Comparison of ENCODE assay signal across 19 cellular contexts in the genomic region with DNA sequence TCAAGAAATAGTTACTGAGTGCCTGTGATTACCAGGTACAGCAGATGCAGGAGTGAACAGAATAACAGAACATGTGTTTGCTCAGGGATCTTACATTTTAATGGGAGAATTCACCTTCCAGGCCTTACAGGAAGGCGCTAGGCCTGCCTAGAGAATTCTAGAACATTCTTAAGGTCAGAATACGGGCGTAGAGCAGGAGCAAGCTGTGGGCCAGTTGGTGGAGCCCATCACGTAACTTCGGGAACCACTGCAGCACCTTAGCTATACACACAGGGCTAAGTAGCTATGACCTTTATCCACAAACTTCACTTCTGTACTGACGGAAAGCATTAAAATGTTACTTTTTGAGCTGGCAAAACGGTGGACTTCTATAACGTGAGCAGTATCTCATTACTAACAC. TPM values are rescaled to one million over a fixed set of nuclear protein-coding genes. Genes with fewer than 3 reads are reported as not detected.
A peak's percentile ranks its signal among the peaks of the same experiment; 100 is the strongest.
DNase-seq lines count a peak whose midpoint lies in the region; ATAC-seq and TF ChIP-seq lines count a peak whose summit lies in the region.
"Had no signal": no experiment of that assay in that cellular context is flagged by ENCODE, and none has a peak within 500 bp of the region (broad histone marks: within the 10 kb centered on the region; RNA-seq: fewer than 3 reads in every experiment).

No MANE protein-coding gene starts in this region.

- H3K9me2 ChIP-seq in PC-9 (ENCODE audit: insufficient read depth) (no peaks in the 10 kb centered on the region), GM23248 (ENCODE audit: insufficient read depth) (no peaks in the 10 kb centered on the region)

- in situ Hi-C loops in GM23248 (cut with MboI): loop anchor here (10.0 kb wide), 2 partner anchors 429 to 629 kb away; no protein-coding TSS in a partner anchor

- no peak overlapping the region for H3K4me3 ChIP-seq in PC-9
- H3K4me3 ChIP-seq in osteoblast (ENCODE audit: insufficient read depth, low read length): no peak overlapping the region
- no peak overlapping the region for H3K4me3 ChIP-seq in GM23248

- CTCF ChIA-PET in PC-9 (lab: Charles Lee): no interaction called here

- H3K27me3 ChIP-seq in PC-9 (ENCODE audit: insufficient read depth, low read depth) (no peaks in the 10 kb centered on the region), osteoblast (ENCODE audit: insufficient read depth, low read length) (no peaks in the 10 kb centered on the region), GM23248 (replicated peaks; ENCODE audit: insufficient read depth) (no peaks in the 10 kb centered on the region)

- BruUV-seq in PC-9 (replicated peaks; lab: Mats Ljungman, UMichigan): no TSS peak

- H4K20me1 ChIP-seq in PC-9 (ENCODE audit: insufficient read depth) (no peaks in the 10 kb centered on the region), osteoblast (ENCODE audit: insufficient read depth, low read length) (no peaks in the 10 kb centered on the region), GM23248 (ENCODE audit: insufficient read depth) (no peaks in the 10 kb centered on the region)

- no peaks in the 10 kb centered on the region for H3K9me3 ChIP-seq in PC-9 (ENCODE audit: insufficient read depth, low read depth)
- no peaks in the 10 kb centered on the region for H3K9me3 ChIP-seq in osteoblast (ENCODE audit: low read depth, low read length)
- H3K9me3 ChIP-seq in GM23248 (ENCODE audit: low read depth): no peaks in the 10 kb centered on the region
- H3K9me3 ChIP-seq: Caco-2 had no signal

- no peaks in the 10 kb centered on the region for H3K36me3 ChIP-seq in PC-9 (ENCODE audit: low read depth)
- H3K36me3 ChIP-seq in osteoblast (ENCODE audit: insufficient read depth, low read length): no peaks in the 10 kb centered on the region
- no peaks in the 10 kb centered on the region for H3K36me3 ChIP-seq in GM23248 (ENCODE audit: low read depth)

- H3K36me3 Mint-ChIP-seq in memory B cell: no peaks in the 10 kb centered on the region

- H3K4me1 ChIP-seq in PC-9 (replicated peaks; ENCODE audit: insufficient read depth) (peaks cover 36% of the 10 kb centered on the region), osteoblast (ENCODE audit: insufficient read depth, low read length) (peaks cover 7% of the 10 kb centered on the region), GM23248 (ENCODE audit: insufficient read depth) (no peaks in the 10 kb centered on the region; the same call in 1 of the 2 replicates)
- H3K4me1 ChIP-seq: Caco-2 had no signal

- intact Hi-C loops in PC-9 (cut with micrococcal nuclease; ENCODE audit: unreplicated experiment): loop anchor here (1.0 to 2.0 kb wide), 4 partner anchors 123 to 535 kb away; partner anchors contain the start of gene PLCL2

- H2AFZ ChIP-seq in PC-9 (no peak overlapping the region), osteoblast (ENCODE audit: low read length) (no peak overlapping the region), GM23248 (no peak overlapping the region)

- no peak overlapping the region for H3K9ac ChIP-seq in GM23248

- POLR2A ChIA-PET in PC-9 (lab: Charles Lee; ENCODE audit: unreplicated experiment): interaction anchor here (0.7 kb wide), 1 partner anchor 497 kb away, joined by 3 read pairs; no protein-coding TSS in a partner anchor

- H3K27ac ChIP-seq in PC-9 (0 out of 2 replicates have a peak overlapping the region, but pooled peaks have one; percentile 12), osteoblast (ENCODE audit: low read depth, low read length) (no peak overlapping the region), GM23248 (no peak overlapping the region)
- H3K27ac ChIP-seq: C4-2B had no signal

- 97% methylated on average over 8 of the region's 8 CpGs for WGBS in GM23248 (ENCODE audit: low coverage in 1 of 2, low lambda C conversion rate in 2 of 2, missing lambda C conversion rate in 2 of 2), 2 experiments

- ATAC-seq in memory B cell (ENCODE audit: low read depth) (no peak), GM21360 (IDR thresholded peaks at IDR 0.05; ENCODE audit: unreplicated experiment) (no peak)

- peak overlapping the region; percentile 38 for H3K27ac Mint-ChIP-seq in memory B cell
- H3K27ac Mint-ChIP-seq: CD4-positive, alpha-beta T cell had no signal

- H3K27me3 Mint-ChIP-seq in memory B cell: peaks cover 2% of the 10 kb centered on the region
- H3K27me3 Mint-ChIP-seq: CD4-positive, alpha-beta T cell had no signal

- no peak for DNase-seq in PC-9
- no peak for DNase-seq in memory B cell (ENCODE audit: low spot score in 2 of 2)
- no peak for DNase-seq in osteoblast (ENCODE audit: insufficient read length, low spot score, missing footprints)
- DNase-seq in GM23248: no peak
- DNase-seq in DMS153 (lab: John Stamatoyannopoulos, UW): no peak
- no peak for DNase-seq in activated T-cell treated with anti-CD3 and anti-CD28 coated beads, Interleukin-2, amount 50 U/mL, for 1 hour
- DNase-seq: ACHN; AML-193; Caco-2; CD4-positive, alpha-beta T cell; DMS79; GDM1; HCEC 1CT had no signal

- no peaks in the 10 kb centered on the region for H3K79me2 ChIP-seq in PC-9 (ENCODE audit: low read depth)
- no peaks in the 10 kb centered on the region for H3K79me2 ChIP-seq in osteoblast (ENCODE audit: insufficient read depth, low read length)
- no peaks in the 10 kb centered on the region for H3K79me2 ChIP-seq in GM23248 (ENCODE audit: insufficient read depth)

- H3F3A ChIP-seq in PC-9 (ENCODE audit: insufficient read depth, low read depth): peaks cover 16% of the 10 kb centered on the region; the same call in 1 of the 2 replicates
- no peaks in the 10 kb centered on the region for H3F3A ChIP-seq in GM23248 (ENCODE audit: insufficient read depth)

- H3K4me3 Mint-ChIP-seq in memory B cell: no peak overlapping the region
- H3K4me3 Mint-ChIP-seq: CD4-positive, alpha-beta T cell had no signal

- H3K4me2 ChIP-seq in PC-9 (peak overlapping the region; percentile 54), osteoblast (ENCODE audit: insufficient read depth, low read length) (peak overlapping the region; percentile 19), GM23248 (ENCODE audit: unreplicated experiment) (no peak overlapping the region)

- TF ChIP-seq CTCF in PC-9 (conservative IDR thresholded peaks at IDR 0.05): no peak
- TF ChIP-seq CTCF in osteoblast (IDR thresholded peaks at IDR 0.05; ENCODE audit: extremely low read depth, low read depth, low read length): no peak

- no peaks in the 10 kb centered on the region for H3K9me3 Mint-ChIP-seq in memory B cell
- H3K9me3 Mint-ChIP-seq: CD4-positive, alpha-beta T cell had no signal

- H3K4me1 Mint-ChIP-seq in memory B cell: peaks cover 7% of the 10 kb centered on the region

RNA-seq across cellular contexts. Expression of gene DAZL, which starts 0.7 kb away (rescaled TPM):
- total RNA-seq in PC-9 (2021) (not detected in 2 replicates), osteoblast (not detected in 2 replicates)
- not detected in 2 replicates for total RNA-seq in GM23248 (2014; rRNA removed; shearing (Covaris generic))
- not detected in 2 replicates for polyA plus RNA-seq in GM23248 (2016; fragmentation: Nextera tagmentation; extraction: Ambion mirVana)
- total RNA-seq: Caco-2; CD4-positive, alpha-beta T cell; Daoy; H4; HT-29 had no signal
- polyA plus RNA-seq: BJ had no signal
